12 cellular contexts compared by ENCODE assay signal in genomic region chr10:15325243-15326002, GRCh38. TPM values are rescaled to one million over a fixed set of nuclear protein-coding genes. Genes with fewer than 3 reads are reported as not detected.
DNase-seq lines count a peak whose midpoint lies in the region; ATAC-seq, FAIRE-seq and TF ChIP-seq lines count a peak whose summit lies in the region.
"Had no signal": no experiment of that assay in that cellular context is flagged by ENCODE, and none has a peak within 500 bp of the region (broad histone marks: within the 10 kb centered on the region; RNA-seq: fewer than 3 reads in every experiment).

No MANE protein-coding gene starts in this region.

- no peaks in the 10 kb centered on the region for H3K9me3 ChIP-seq in mesodermal cell (ENCODE audit: control insufficient read depth, low read length)
- H3K9me3 ChIP-seq: psoas muscle had no signal

- WGBS in mesodermal cell (ENCODE audit: insufficient coverage in 2 of 2), 2 experiments, result 92 to 93% methylated on average over 16 to 17 of the region's 21 CpGs

- peak; percentile 95 for FAIRE-seq in RCC 7860 (lab: Jason Lieb, UNC)
- FAIRE-seq: G401.6 had no signal

- H3F3A ChIP-seq in GM23338 (replicated peaks; ENCODE audit: low read depth), result no peaks in the 10 kb centered on the region

- no peak overlapping the region for H3K27ac ChIP-seq in GM23338 (ENCODE audit: low read depth)
- peak overlapping the region; percentile 69 for H3K27ac ChIP-seq in mesodermal cell (ENCODE audit: low read depth, low read length, severe bottlenecking)
- H3K27ac ChIP-seq: psoas muscle had no signal

- CTCF ChIA-PET in HEK293T (lab: Yijun Ruan, JAX), result no interaction called here

- peak overlapping the region; percentile 36; the same call in 1 of the 2 replicates for H3K27ac Mint-ChIP-seq in GM23338
- no peak overlapping the region for H3K27ac Mint-ChIP-seq in type B pancreatic cell
- H3K27ac Mint-ChIP-seq: T-cell had no signal

- DNase-seq in GM23338 (ENCODE audit: low spot score) (no peak), RCC 7860 (ENCODE audit: low spot score) (peak; percentile 91), epithelial cell of proximal tubule (ENCODE audit: low read depth) (no peak), type B pancreatic cell (ENCODE audit: extremely low spot score, unreplicated experiment) (no peak), HEK293T (ENCODE audit: extremely low spot score) (no peak)
- DNase-seq: NCI-H146, T-cell had no signal

- H3K9me2 ChIP-seq in GM23338 (ENCODE audit: insufficient read depth), result no peaks in the 10 kb centered on the region

- H3K36me3 ChIP-seq in GM23338 (ENCODE audit: insufficient read depth) (no peaks in the 10 kb centered on the region), mesodermal cell (ENCODE audit: control insufficient read depth, insufficient read depth, low read length) (peaks cover 10% of the 10 kb centered on the region)

- TF ChIP-seq CTCF in GM23338 (conservative IDR thresholded peaks at IDR 0.05; ENCODE audit: low read depth in 2 of 2) (no peak), epithelial cell of proximal tubule (conservative IDR thresholded peaks at IDR 0.05; ENCODE audit: low read depth, low read length) (no peak), type B pancreatic cell (conservative IDR thresholded peaks at IDR 0.05) (no peak)

- H3K27me3 Mint-ChIP-seq in GM23338 (ENCODE audit: insufficient read depth, low read depth, poor library complexity) (peaks cover 3% of the 10 kb centered on the region), type B pancreatic cell (no peaks in the 10 kb centered on the region)

- H3K4me3 ChIP-seq in GM23338, result no peak overlapping the region
- peak overlapping the region; percentile 12 for H3K4me3 ChIP-seq in epithelial cell of proximal tubule (ENCODE audit: low read depth, low read length)
- no peak overlapping the region for H3K4me3 ChIP-seq in mesodermal cell (ENCODE audit: extremely low read depth, insufficient read depth, low read length, poor library complexity, severe bottlenecking)
- H3K4me3 ChIP-seq: psoas muscle had no signal

- H3K4me2 ChIP-seq in GM23338, result no peak overlapping the region

- H3K9me3 Mint-ChIP-seq in GM23338, result no peaks in the 10 kb centered on the region
- no peaks in the 10 kb centered on the region for H3K9me3 Mint-ChIP-seq in type B pancreatic cell
- H3K9me3 Mint-ChIP-seq: T-cell had no signal

- POLR2A ChIA-PET in HEK293T (lab: Yijun Ruan, JAX), result no interaction called here

- H3K4me3 Mint-ChIP-seq in GM23338 (no peak overlapping the region), type B pancreatic cell (no peak overlapping the region)
- H3K4me3 Mint-ChIP-seq: T-cell had no signal

- ATAC-seq in GM23338 (no peak), HG03439 (IDR thresholded peaks at IDR 0.05; ENCODE audit: unreplicated experiment) (no peak), HG02981 (IDR thresholded peaks at IDR 0.05; ENCODE audit: unreplicated experiment) (no peak)
- ATAC-seq: T-cell had no signal

- H2AFZ ChIP-seq in GM23338, result no peak overlapping the region

- H3K36me3 Mint-ChIP-seq in GM23338 (ENCODE audit: low read depth) (no peaks in the 10 kb centered on the region), type B pancreatic cell (peaks cover 13% of the 10 kb centered on the region)
- H3K36me3 Mint-ChIP-seq: T-cell had no signal

- peaks cover 8% of the 10 kb centered on the region; the same call in 1 of the 2 replicates for H3K4me1 ChIP-seq in GM23338 (ENCODE audit: insufficient read depth)
- H3K4me1 ChIP-seq in mesodermal cell (ENCODE audit: control insufficient read depth, insufficient read depth, low read length, poor library complexity, severe bottlenecking), result peaks cover 32% of the 10 kb centered on the region
- H3K4me1 ChIP-seq: psoas muscle had no signal

- no peaks in the 10 kb centered on the region for H3K27me3 ChIP-seq in GM23338 (ENCODE audit: insufficient read depth)

- peaks cover 1% of the 10 kb centered on the region; the same call in 1 of the 2 replicates for H3K79me2 ChIP-seq in GM23338 (replicated peaks; ENCODE audit: insufficient read depth)

- H4K20me1 ChIP-seq in GM23338 (replicated peaks; ENCODE audit: insufficient read depth), result no peaks in the 10 kb centered on the region; the same call in 1 of the 2 replicates

- H3K4me1 Mint-ChIP-seq in GM23338 (peaks cover 18% of the 10 kb centered on the region), type B pancreatic cell (ENCODE audit: unreplicated experiment) (peaks cover 21% of the 10 kb centered on the region)

TF ChIP-seq in HEK293T, 16 proteins besides CTCF, POLR2A, EP300 and RAD21:
- TF ChIP-seq SUZ12 (IDR thresholded peaks at IDR 0.05) (no peak), L3MBTL2 (conservative IDR thresholded peaks at IDR 0.05) (no peak), LEF1 (IDR thresholded peaks at IDR 0.05; ENCODE audit: borderline replicate concordance) (no peak), ELF4 (IDR thresholded peaks at IDR 0.05) (no peak), HDGF (IDR thresholded peaks at IDR 0.05; ENCODE audit: borderline replicate concordance) (no peak), FOXM1 (IDR thresholded peaks at IDR 0.05; ENCODE audit: borderline replicate concordance) (no peak), FOXA1 (IDR thresholded peaks at IDR 0.05) (no peak), BHLHE40 (IDR thresholded peaks at IDR 0.05; ENCODE audit: borderline replicate concordance) (no peak), FOXK2 (IDR thresholded peaks at IDR 0.05) (no peak), TARDBP (IDR thresholded peaks at IDR 0.05) (no peak)
TF ChIP-seq in HEK293T: peak in this region for 0.

RNA-seq across cellular contexts. Expression of gene FAM171A1, which starts 45.7 kb away (rescaled TPM):
- total RNA-seq in GM23338 (2014; rRNA removed; shearing (Covaris generic)), result 26.1 and 32.2 TPM in 2 replicates
- polyA plus RNA-seq in GM23338 (2016; fragmentation: Nextera tagmentation; extraction: Ambion mirVana), result 11.3 and 11.8 TPM in 2 replicates
- total RNA-seq in epithelial cell of proximal tubule, result 20.2 and 27.9 TPM in 2 replicates
- polyA plus RNA-seq in mesodermal cell (2013, experiment 1 of 2), result 57.8 TPM
- 49.5 TPM for polyA plus RNA-seq in mesodermal cell (2013, experiment 2 of 2)
- 28.6 and 49.3 TPM in 2 replicates for total RNA-seq in type B pancreatic cell (ENCODE audit: low replicate concordance)
